26 cellular contexts compared by ENCODE assay signal in the genomic region with DNA sequence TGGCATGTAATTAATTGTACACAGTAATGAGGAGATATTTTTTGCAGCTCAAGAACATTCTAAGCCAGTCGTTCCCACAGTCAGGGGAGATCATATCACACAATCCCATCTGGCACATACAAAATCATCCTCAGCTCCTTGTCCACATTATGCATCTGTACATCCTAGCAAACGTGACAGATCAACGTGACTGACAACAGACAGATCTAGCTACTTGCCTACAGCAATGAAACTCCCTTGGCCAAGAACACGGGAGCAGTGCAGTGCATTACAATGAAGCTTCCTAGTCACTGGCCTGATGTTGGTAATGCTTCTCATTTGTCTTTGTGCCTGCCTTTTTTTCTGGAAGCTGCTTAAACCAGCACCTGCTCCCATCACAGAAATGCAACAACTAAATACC. TPM values are rescaled to one million over a fixed set of nuclear protein-coding genes. Genes with fewer than 3 reads are reported as not detected.
DNase-seq lines count a peak whose midpoint lies in the region; ATAC-seq and TF ChIP-seq lines count a peak whose summit lies in the region.
"Had no signal": no experiment of that assay in that cellular context is flagged by ENCODE, and none has a peak within 500 bp of the region (broad histone marks: within the 10 kb centered on the region; RNA-seq: fewer than 3 reads in every experiment).

No MANE protein-coding gene starts in this region.

- H3K9me3 ChIP-seq in mesodermal cell (ENCODE audit: control insufficient read depth, low read length), result peaks cover 3% of the 10 kb centered on the region
- H3K9me3 ChIP-seq: mucosa of descending colon had no signal

- no peaks in the 10 kb centered on the region for H3K36me3 ChIP-seq in mesodermal cell (ENCODE audit: control insufficient read depth, insufficient read depth, low read length)
- H3K36me3 ChIP-seq: ascending aorta, heart right ventricle had no signal

- DNase-seq in Daoy (ENCODE audit: low read depth) (peak; percentile 22), NB4 (ENCODE audit: low read depth) (peak; percentile 35), astrocyte of the hippocampus (ENCODE audit: low read depth, low spot score) (peak; percentile 48), superior temporal gyrus (ENCODE audit: extremely low spot score) (no peak), GM20000 (ENCODE audit: low spot score) (no peak)
- DNase-seq in stimulated activated CD4-positive, alpha-beta T cell treated with anti-CD3 and anti-CD28 coated beads, Interleukin-2, amount 100 ng/mL, for 24 hours, result no peak
- DNase-seq: activated naive CD4-positive, alpha-beta T cell treated with anti-CD3 and anti-CD28 coated beads, Interleukin-2, amount 50 U/mL, for 16 hours; activated T-cell treated with anti-CD3 and anti-CD28 coated beads, Interleukin-2, amount 50 U/mL, for 4 hours; CD4-positive, alpha-beta memory T cell; effector CD8-positive, alpha-beta T cell; H9; heart right ventricle; immature natural killer cell; left ventricle myocardium superior; mucosa of descending colon; NCI-H1436; NCI-H748 treated with DMSO at 0.1 percent for 48 hours; stimulated activated CD4-positive, alpha-beta T cell treated with anti-CD3 and anti-CD28 coated beads, Interleukin-4, amount 100 ng/mL, for 24 hours; stimulated activated naive CD8-positive, alpha-beta T cell treated with anti-CD3 and anti-CD28 coated beads, Interleukin-15, amount 100 ng/mL, for 72 hours; T1000; trophoblast cell had no signal

- no peak for ATAC-seq in HG02884 (IDR thresholded peaks at IDR 0.05; ENCODE audit: unreplicated experiment)
- ATAC-seq: activated CD4-positive, CD25-positive, alpha-beta regulatory T cell treated with anti-CD3 and anti-CD28 coated beads, Interleukin-2, amount 50 U/mL, for 24 hours; activated T-cell treated with anti-CD3 and anti-CD28 coated beads, Interleukin-2, amount 50 U/mL, for 4 hours; heart right ventricle; left ventricle myocardium superior; mucosa of descending colon had no signal

- WGBS in mesodermal cell (ENCODE audit: insufficient coverage in 2 of 2), 2 experiments, result 73 to 85% methylated on average over 4 of the region's 4 CpGs

- H3K27ac ChIP-seq in mesodermal cell (ENCODE audit: low read depth, low read length, severe bottlenecking), result peak overlapping the region; percentile 70
- H3K27ac ChIP-seq: ascending aorta, heart right ventricle had no signal

- peaks cover 13% of the 10 kb centered on the region for H3K4me1 ChIP-seq in mesodermal cell (ENCODE audit: control insufficient read depth, insufficient read depth, low read length, poor library complexity, severe bottlenecking)
- H3K4me1 ChIP-seq: ascending aorta, heart right ventricle had no signal

- H3K4me3 ChIP-seq in NB4 (ENCODE audit: low read depth, low read length), result no peak overlapping the region
- no peak overlapping the region for H3K4me3 ChIP-seq in mesodermal cell (ENCODE audit: extremely low read depth, insufficient read depth, low read length, poor library complexity, severe bottlenecking)
- H3K4me3 ChIP-seq: ascending aorta, heart right ventricle, mucosa of descending colon had no signal

- TF ChIP-seq CTCF in NB4 (IDR thresholded peaks at IDR 0.05; ENCODE audit: low read depth, low read length), result no peak
- TF ChIP-seq CTCF in GM20000 (IDR thresholded peaks at IDR 0.05; ENCODE audit: extremely low read depth, missing control alignments), result no peak

- no peak for TF ChIP-seq POLR2A in NB4 (IDR thresholded peaks at IDR 0.05; ENCODE audit: extremely low read depth, insufficient read length)

RNA-seq across cellular contexts. Expression of gene GUCY1A2, which starts 24.5 kb away (rescaled TPM):
- total RNA-seq in Daoy (2014; rRNA removed; shearing (Covaris generic)), result 0.71 and 1.1 TPM in 2 replicates
- polyA plus RNA-seq in mesodermal cell (2013, experiment 1 of 2), result 3.9 TPM
- polyA plus RNA-seq in mesodermal cell (2013, experiment 2 of 2), result 3.7 TPM
- total RNA-seq: LHCN-M2 had no signal
- polyA plus RNA-seq: CD4-positive, alpha-beta memory T cell; immature natural killer cell had no signal

Comparison
In these comparisons a context has a peak if more than half of its experiments do, and no peak if none do; other contexts are left out.
1. DNase-seq: peak in Daoy (single experiment), NB4 (single experiment) and astrocyte of the hippocampus (single experiment); none in superior temporal gyrus (single experiment), GM20000 (single experiment) and stimulated activated CD4-positive, alpha-beta T cell treated with anti-CD3 and anti-CD28 coated beads, Interleukin-2, amount 100 ng/mL, for 24 hours (0 of 2).